In the genomic region with DNA sequence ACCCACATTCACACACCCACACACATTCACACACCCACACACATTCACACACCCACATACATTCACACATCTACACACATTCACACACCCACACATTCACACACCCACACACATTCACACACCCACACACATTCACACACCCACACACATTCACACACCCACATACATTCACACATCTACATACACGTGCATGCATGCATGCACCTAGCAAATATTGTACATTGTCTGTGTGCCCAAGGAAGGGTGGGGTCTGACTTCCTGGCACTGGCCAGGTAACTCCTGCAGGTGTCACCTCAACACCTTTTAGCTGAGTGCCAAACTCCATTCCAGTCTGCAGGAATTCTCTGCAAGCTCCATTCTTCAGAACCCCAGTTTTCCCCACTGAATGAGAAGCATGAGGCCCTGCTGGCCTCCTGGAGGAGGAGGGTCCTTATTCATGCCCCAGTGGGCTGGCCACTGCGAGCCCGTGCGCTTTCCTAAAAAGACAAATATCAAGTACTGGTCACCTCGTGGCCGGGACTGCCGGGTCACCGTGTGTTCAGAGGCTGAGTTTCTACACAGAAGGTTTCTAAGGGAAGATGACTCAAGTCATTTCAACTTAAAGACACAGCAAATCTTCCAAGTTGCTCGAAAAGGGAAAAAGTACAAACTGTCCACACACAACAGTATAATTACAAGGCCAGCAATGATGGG, we compare ENCODE assay signal across 1 cellular context.
A peak's percentile ranks its signal among the peaks of the same experiment; 100 is the strongest.
TF ChIP-seq lines count a peak whose summit lies in the region.

No MANE protein-coding gene starts in this region.

TF ChIP-seq in HepG2, 621 proteins besides CTCF, POLR2A, EP300 and RAD21 (continued from another document):
- TF ChIP-seq, protein P1, sequence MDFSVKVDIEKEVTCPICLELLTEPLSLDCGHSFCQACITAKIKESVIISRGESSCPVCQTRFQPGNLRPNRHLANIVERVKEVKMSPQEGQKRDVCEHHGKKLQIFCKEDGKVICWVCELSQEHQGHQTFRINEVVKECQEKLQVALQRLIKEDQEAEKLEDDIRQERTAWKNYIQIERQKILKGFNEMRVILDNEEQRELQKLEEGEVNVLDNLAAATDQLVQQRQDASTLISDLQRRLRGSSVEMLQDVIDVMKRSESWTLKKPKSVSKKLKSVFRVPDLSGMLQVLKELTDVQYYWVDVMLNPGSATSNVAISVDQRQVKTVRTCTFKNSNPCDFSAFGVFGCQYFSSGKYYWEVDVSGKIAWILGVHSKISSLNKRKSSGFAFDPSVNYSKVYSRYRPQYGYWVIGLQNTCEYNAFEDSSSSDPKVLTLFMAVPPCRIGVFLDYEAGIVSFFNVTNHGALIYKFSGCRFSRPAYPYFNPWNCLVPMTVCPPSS (IDR thresholded peaks at IDR 0.05) = peak; percentile 92
- TF ChIP-seq IKZF1 (IDR thresholded peaks at IDR 0.05) (0 out of 2 replicates have a peak, but pooled peaks have one; percentile 70), ZNF790 (CRISPR knock-in tag; IDR thresholded peaks at IDR 0.05; ENCODE audit: borderline replicate concordance) (no peak), ZNF282 (IDR thresholded peaks at IDR 0.05; ENCODE audit: partially characterized antibody) (peak; percentile 26), STAG1 (CRISPR knock-in tag; IDR thresholded peaks at IDR 0.05) (peak; percentile 21)
- TF ChIP-seq, protein P2, sequence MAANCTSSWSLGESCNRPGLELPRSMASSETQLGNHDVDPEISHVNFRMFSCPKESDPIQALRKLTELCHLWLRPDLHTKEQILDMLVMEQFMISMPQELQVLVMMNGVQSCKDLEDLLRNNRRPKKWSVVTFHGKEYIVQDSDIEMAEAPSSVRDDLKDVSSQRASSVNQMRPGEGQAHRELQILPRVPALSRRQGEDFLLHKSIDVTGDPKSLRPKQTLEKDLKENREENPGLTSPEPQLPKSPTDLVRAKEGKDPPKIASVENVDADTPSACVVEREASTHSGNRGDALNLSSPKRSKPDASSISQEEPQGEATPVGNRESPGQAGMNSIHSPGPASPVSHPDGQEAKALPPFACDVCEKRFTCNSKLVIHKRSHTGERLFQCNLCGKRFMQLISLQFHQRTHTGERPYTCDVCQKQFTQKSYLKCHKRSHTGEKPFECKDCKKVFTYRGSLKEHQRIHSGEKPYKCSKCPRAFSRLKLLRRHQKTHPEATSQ (CRISPR knock-in tag; IDR thresholded peaks at IDR 0.05; ENCODE audit: borderline replicate concordance) = no peak
